In the genomic region with DNA sequence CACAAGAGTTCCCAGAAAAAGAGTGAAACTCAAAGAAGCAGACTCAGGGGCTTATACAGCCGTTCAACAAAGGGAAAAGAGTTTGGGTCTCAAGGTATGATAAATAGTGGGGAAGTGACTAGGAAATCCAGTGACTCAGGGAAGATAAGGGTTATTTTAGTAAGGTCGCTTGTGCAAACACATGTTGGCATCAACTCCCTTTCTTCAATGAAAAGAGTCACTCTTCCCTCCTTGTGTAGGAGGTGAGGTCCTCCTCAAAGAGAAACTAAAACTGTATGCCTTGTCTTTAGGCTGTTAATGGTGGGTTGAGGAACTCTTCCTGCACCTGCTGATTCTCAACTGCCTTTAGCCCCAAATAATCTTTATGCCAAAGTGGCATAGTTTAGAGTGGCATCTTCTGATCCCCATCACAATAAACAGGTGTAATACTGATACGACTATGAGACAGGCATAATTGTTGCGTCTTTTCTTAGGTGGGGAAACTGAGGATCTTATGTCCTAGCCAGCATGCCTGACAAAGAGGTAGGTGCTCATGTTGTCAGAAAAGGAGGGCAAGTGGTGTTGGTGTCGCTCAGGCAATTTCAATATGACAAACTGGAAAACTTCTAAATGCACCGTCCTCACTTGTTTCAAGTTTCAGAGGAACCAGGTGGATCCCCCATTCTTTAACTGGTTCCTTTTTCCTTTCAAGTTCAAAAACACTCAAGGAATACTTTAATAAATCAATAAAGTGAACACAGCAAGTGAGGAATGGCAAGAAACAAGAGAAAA, we compare ENCODE assay signal across 17 cellular contexts.
DNase-seq lines count a peak whose midpoint lies in the region; ATAC-seq, FAIRE-seq and TF ChIP-seq lines count a peak whose summit lies in the region.
"Had no signal": no experiment of that assay in that cellular context is flagged by ENCODE, and none has a peak within 500 bp of the region (broad histone marks: within the 10 kb centered on the region; RNA-seq: fewer than 3 reads in every experiment).

No MANE protein-coding gene starts in this region.

- no peak overlapping the region for H3K4me3 ChIP-seq in sigmoid colon
- H3K4me3 ChIP-seq: heart left ventricle, vagina had no signal

- no peaks in the 10 kb centered on the region for H3K9me3 ChIP-seq in sigmoid colon
- H3K9me3 ChIP-seq: vagina had no signal

- intact Hi-C loops in sigmoid colon (cut with DNase I) = no loop called here

- no peaks in the 10 kb centered on the region for H3K9me3 Mint-ChIP-seq in activated naive CD4-positive, alpha-beta T cell treated with anti-CD3 and anti-CD28 coated beads, Interleukin-2, amount 50 U/mL, for 24 hours
- H3K9me3 Mint-ChIP-seq in activated CD4-positive, alpha-beta memory T cell treated with anti-CD3 and anti-CD28 coated beads, Interleukin-2, amount 10 ng/mL, durations not matched to agents 7 days and 5 days = peaks cover 2% of the 10 kb centered on the region

- peaks cover 0 to 9% (median 4%) of the 10 kb centered on the region in 4 donors for H3K4me1 ChIP-seq in sigmoid colon
- H3K4me1 ChIP-seq: vagina had no signal

- ATAC-seq in stimulated activated naive CD8-positive, alpha-beta T cell treated with anti-CD3 and anti-CD28 coated beads, Interleukin-15, Interleukin-2, amounts not matched to agents 100 U/mL and 50 U/mL, for 24 hours = peak; percentile 85
- ATAC-seq: heart left ventricle, left lobe of liver had no signal

- H3K36me3 Mint-ChIP-seq in activated naive CD4-positive, alpha-beta T cell treated with anti-CD3 and anti-CD28 coated beads, Interleukin-2, amount 50 U/mL, for 24 hours = no peaks in the 10 kb centered on the region
- H3K36me3 Mint-ChIP-seq in activated CD4-positive, alpha-beta memory T cell treated with anti-CD3 and anti-CD28 coated beads, Interleukin-2, amount 10 ng/mL, durations not matched to agents 7 days and 5 days (ENCODE audit: low read depth) = no peaks in the 10 kb centered on the region

- WGBS in sigmoid colon, 2 donors = 77 to 84% methylated on average over 6 of the region's 6 CpGs

- peaks cover 25% of the 10 kb centered on the region for H3K4me1 Mint-ChIP-seq in activated naive CD4-positive, alpha-beta T cell treated with anti-CD3 and anti-CD28 coated beads, Interleukin-2, amount 50 U/mL, for 24 hours
- H3K4me1 Mint-ChIP-seq in activated CD4-positive, alpha-beta memory T cell treated with anti-CD3 and anti-CD28 coated beads, Interleukin-2, amount 10 ng/mL, durations not matched to agents 7 days and 5 days = peaks cover 22% of the 10 kb centered on the region
- H3K4me1 Mint-ChIP-seq: nephron progenitor cell had no signal

- DNase-seq in activated naive CD4-positive, alpha-beta T cell treated with anti-CD3 and anti-CD28 coated beads, Interleukin-2, amount 50 U/mL, for 16 hours = no peak
- DNase-seq in M059J (ENCODE audit: low read depth) (peak; percentile 15), urothelium cell line (ENCODE audit: low spot score) (no peak), GM19238 (ENCODE audit: insufficient read length, low spot score) (no peak), sigmoid colon (no peak)
- DNase-seq in activated CD4-positive, alpha-beta memory T cell treated with anti-CD3 and anti-CD28 coated beads, Interleukin-2, amount 10 ng/mL, durations not matched to agents 7 days and 5 days = no peak
- DNase-seq in stimulated activated naive CD8-positive, alpha-beta T cell treated with anti-CD3 and anti-CD28 coated beads, Interleukin-15, Interleukin-2, amounts not matched to agents 100 U/mL and 50 U/mL, for 24 hours = no peak
- DNase-seq: activated CD8-positive, alpha-beta memory T cell treated with anti-CD3 and anti-CD28 coated beads for 24 hours; AML-193; effector CD8-positive, alpha-beta T cell; heart left ventricle; NCI-H1694; NCI-H82; nephron progenitor cell had no signal

- no peaks in the 10 kb centered on the region for H3K36me3 ChIP-seq in sigmoid colon
- H3K36me3 ChIP-seq: heart left ventricle, vagina had no signal

- no peak overlapping the region for H3K27ac ChIP-seq in sigmoid colon
- H3K27ac ChIP-seq: heart left ventricle, vagina had no signal

- no peaks in the 10 kb centered on the region for H3K27me3 ChIP-seq in sigmoid colon
- H3K27me3 ChIP-seq: vagina had no signal

- FAIRE-seq in urothelium cell line (lab: Jason Lieb, UNC) = no peak

- H3K4me3 Mint-ChIP-seq in activated naive CD4-positive, alpha-beta T cell treated with anti-CD3 and anti-CD28 coated beads, Interleukin-2, amount 50 U/mL, for 24 hours = no peak overlapping the region
- peak overlapping the region; percentile 43 for H3K4me3 Mint-ChIP-seq in activated CD4-positive, alpha-beta memory T cell treated with anti-CD3 and anti-CD28 coated beads, Interleukin-2, amount 10 ng/mL, durations not matched to agents 7 days and 5 days
- H3K4me3 Mint-ChIP-seq: nephron progenitor cell had no signal

- CTCF ChIA-PET in activated CD4-positive, alpha-beta memory T cell treated with anti-CD3 and anti-CD28 coated beads, Interleukin-2, amount 10 ng/mL, durations not matched to agents 7 days and 5 days (lab: Charles Lee) = no interaction called here

- no peak for TF ChIP-seq POLR2A in sigmoid colon (IDR thresholded peaks at IDR 0.05)

- TF ChIP-seq CTCF in sigmoid colon (IDR thresholded peaks at IDR 0.05) = no peak

- peak overlapping the region; percentile 97 for H3K27ac Mint-ChIP-seq in activated naive CD4-positive, alpha-beta T cell treated with anti-CD3 and anti-CD28 coated beads, Interleukin-2, amount 50 U/mL, for 24 hours
- peak overlapping the region; percentile 63 for H3K27ac Mint-ChIP-seq in activated CD4-positive, alpha-beta memory T cell treated with anti-CD3 and anti-CD28 coated beads, Interleukin-2, amount 10 ng/mL, durations not matched to agents 7 days and 5 days
- H3K27ac Mint-ChIP-seq: nephron progenitor cell had no signal

- POLR2A ChIA-PET in activated CD4-positive, alpha-beta memory T cell treated with anti-CD3 and anti-CD28 coated beads, Interleukin-2, amount 10 ng/mL, durations not matched to agents 7 days and 5 days (lab: Charles Lee) = no interaction called here

- TF ChIP-seq EP300 in sigmoid colon (IDR thresholded peaks at IDR 0.05) = no peak

- no peaks in the 10 kb centered on the region for H3K27me3 Mint-ChIP-seq in activated naive CD4-positive, alpha-beta T cell treated with anti-CD3 and anti-CD28 coated beads, Interleukin-2, amount 50 U/mL, for 24 hours
- no peaks in the 10 kb centered on the region for H3K27me3 Mint-ChIP-seq in activated CD4-positive, alpha-beta memory T cell treated with anti-CD3 and anti-CD28 coated beads, Interleukin-2, amount 10 ng/mL, durations not matched to agents 7 days and 5 days
